In genomic region chr5:96896806-96897205, GRCh38 we compare ENCODE assay signal across 8 cellular contexts. TPM values are rescaled to one million over a fixed set of nuclear protein-coding genes. Genes with fewer than 3 reads are reported as not detected.
DNase-seq lines count a peak whose midpoint lies in the region; ATAC-seq lines count a peak whose summit lies in the region.

No MANE protein-coding gene starts in this region.

- intact Hi-C loops in activated CD4-positive, alpha-beta T cell treated with anti-CD3 and anti-CD28 coated beads for 36 hours (cut with DNase I, micrococcal nuclease): loop anchor here (1.0 to 5.0 kb wide), 6 partner anchors 11 to 360 kb away; partner anchors contain the start of gene ERAP2 (in 2 of the 2)

- CTCF ChIA-PET in activated CD4-positive, alpha-beta T cell treated with anti-CD3 and anti-CD28 coated beads for 36 hours (lab: Charles Lee): interaction anchor here (1.0 to 4.1 kb wide), 7 partner anchors 10 to 101 kb away, joined by 3 to 28 read pairs (median 6); no protein-coding TSS in a partner anchor

- H3K27me3 Mint-ChIP-seq in activated CD4-positive, alpha-beta T cell treated with anti-CD3 and anti-CD28 coated beads for 36 hours: no peaks in the 10 kb centered on the region

- peak; percentile 59 for DNase-seq in activated CD4-positive, alpha-beta T cell treated with anti-CD3 and anti-CD28 coated beads for 36 hours
- no peak for DNase-seq in activated CD4-positive, alpha-beta T cell treated with anti-CD3 and anti-CD28 coated beads for 4 hours
- DNase-seq in SIG-M5 (lab: John Stamatoyannopoulos, UW) (peak; percentile 62), GM03348 (ENCODE audit: low spot score) (no peak), G401 (ENCODE audit: low spot score) (no peak)
- peak; percentile 26 for DNase-seq in stimulated activated CD4-positive, alpha-beta T cell treated with anti-CD3 and anti-CD28 coated beads, Interleukin-4, amount 100 ng/mL, for 24 hours
- no peak for DNase-seq in effector CD4-positive, alpha-beta T cell

- POLR2A ChIA-PET in activated CD4-positive, alpha-beta T cell treated with anti-CD3 and anti-CD28 coated beads for 36 hours (lab: Charles Lee): interaction anchor here (0.7 to 1.1 kb wide), 7 partner anchors 11 to 107 kb away, joined by 3 to 4 read pairs (median 3); partner anchors contain the start of gene LNPEP

- peaks cover 52% of the 10 kb centered on the region for H3K4me1 Mint-ChIP-seq in activated CD4-positive, alpha-beta T cell treated with anti-CD3 and anti-CD28 coated beads for 36 hours

- peaks cover 71% of the 10 kb centered on the region for H3K36me3 Mint-ChIP-seq in activated CD4-positive, alpha-beta T cell treated with anti-CD3 and anti-CD28 coated beads for 36 hours (ENCODE audit: low read depth)

- in situ Hi-C loops in G401 (cut with HindIII; ENCODE audit: low sequenced_read_pairs): no loop called here

- ATAC-seq in activated CD4-positive, alpha-beta T cell treated with anti-CD3 and anti-CD28 coated beads for 36 hours: peak; percentile 57
- peak; percentile 95 for ATAC-seq in HG02943 (IDR thresholded peaks at IDR 0.05; ENCODE audit: low read depth, unreplicated experiment)

- no peaks in the 10 kb centered on the region for H3K9me3 Mint-ChIP-seq in activated CD4-positive, alpha-beta T cell treated with anti-CD3 and anti-CD28 coated beads for 36 hours (ENCODE audit: low read depth)

- H3K27ac Mint-ChIP-seq in activated CD4-positive, alpha-beta T cell treated with anti-CD3 and anti-CD28 coated beads for 36 hours: peak overlapping the region; percentile 97

- peak overlapping the region; percentile 77 for H3K4me3 Mint-ChIP-seq in activated CD4-positive, alpha-beta T cell treated with anti-CD3 and anti-CD28 coated beads for 36 hours

RNA-seq across cellular contexts. Expression of gene ERAP2, which starts 20.5 kb away (rescaled TPM):
- 10 to 100 TPM; 57.3 to 60.7 TPM for total RNA-seq in activated CD4-positive, alpha-beta T cell treated with anti-CD3 and anti-CD28 coated beads for 36 hours
- 0.18 and 0.68 TPM in 2 replicates for total RNA-seq in G401 (2014; rRNA removed; shearing (Covaris generic))

RNA-seq across cellular contexts. Expression of gene LNPEP, which starts 39.1 kb away (rescaled TPM):
- 10 to 100 TPM; 45.8 to 46.7 TPM for total RNA-seq in activated CD4-positive, alpha-beta T cell treated with anti-CD3 and anti-CD28 coated beads for 36 hours
- 8.7 and 16.6 TPM in 2 replicates for total RNA-seq in G401 (2014; rRNA removed; shearing (Covaris generic))

Comparison
In these comparisons a context has a peak if more than half of its experiments do, and no peak if none do; other contexts are left out.
1. DNase-seq: peak in activated CD4-positive, alpha-beta T cell treated with anti-CD3 and anti-CD28 coated beads for 36 hours (single experiment), SIG-M5 (single experiment) and stimulated activated CD4-positive, alpha-beta T cell treated with anti-CD3 and anti-CD28 coated beads, Interleukin-4, amount 100 ng/mL, for 24 hours (single experiment); none in activated CD4-positive, alpha-beta T cell treated with anti-CD3 and anti-CD28 coated beads for 4 hours (0 of 2), effector CD4-positive, alpha-beta T cell (single experiment), GM03348 (single experiment) and G401 (single experiment).
2. RNA of gene ERAP2, which starts 20.5 kb away (total RNA-seq): 57.3 to 60.7 TPM in activated CD4-positive, alpha-beta T cell treated with anti-CD3 and anti-CD28 coated beads for 36 hours; 0.18 to 0.68 TPM in G401; every median in the first group is over 10 times any median in the second.